In genomic region chr6:139519571-139520031, GRCh38 we compare ENCODE assay signal across 16 cellular contexts.
DNase-seq lines count a peak whose midpoint lies in the region; ATAC-seq and TF ChIP-seq lines count a peak whose summit lies in the region.
"Had no signal": no experiment of that assay in that cellular context is flagged by ENCODE, and none has a peak within 500 bp of the region (broad histone marks: within the 10 kb centered on the region; RNA-seq: fewer than 3 reads in every experiment).

No MANE protein-coding gene starts in this region.

- no peak overlapping the region for H3K4me3 ChIP-seq in fibroblast of the aortic adventitia (ENCODE audit: low read depth, low read length)
- H3K4me3 ChIP-seq: right lobe of liver had no signal

- DNase-seq in GM04503 (ENCODE audit: low read depth) (peak; percentile 78), NCI-H526 treated with DMSO at 0.1 percent for 48 hours (lab: John Stamatoyannopoulos, UW) (peak; percentile 20), fibroblast of the aortic adventitia (ENCODE audit: low read depth) (peak; percentile 72), putamen (ENCODE audit: low spot score) (peak; percentile 71), NCI-H345 treated with DMSO at 0.1 percent for 48 hours (lab: John Stamatoyannopoulos, UW; ENCODE audit: unreplicated experiment) (no peak), NCI-H1092 treated with DMSO at 0.1 percent for 48 hours (lab: John Stamatoyannopoulos, UW) (no peak), dermis blood vessel endothelial cell (no peak)
- DNase-seq: CD4-positive, CD25-positive, alpha-beta regulatory T cell; effector CD4-positive, alpha-beta T cell; glutamatergic neuron; naive thymus-derived CD8-positive, alpha-beta T cell; NCI-H1694 treated with DMSO at 0.1 percent for 48 hours; right lobe of liver; RPMI8226; stimulated activated CD4-positive, alpha-beta T cell treated with anti-CD3 and anti-CD28 coated beads, Interleukin-4, amount 100 ng/mL, for 4 hours had no signal

- no peak for TF ChIP-seq CTCF in fibroblast of the aortic adventitia (IDR thresholded peaks at IDR 0.05; ENCODE audit: insufficient read depth, low read length)

- ATAC-seq in GM21528 (IDR thresholded peaks at IDR 0.05; ENCODE audit: low FRiP score, unreplicated experiment), result no peak
- ATAC-seq: naive thymus-derived CD8-positive, alpha-beta T cell; right lobe of liver had no signal

Comparison
In these comparisons a context has a peak if more than half of its experiments do, and no peak if none do; other contexts are left out.
1. DNase-seq: peak in GM04503 (single experiment), NCI-H526 treated with DMSO at 0.1 percent for 48 hours (single experiment), fibroblast of the aortic adventitia (single experiment) and putamen (single experiment); none in NCI-H345 treated with DMSO at 0.1 percent for 48 hours (single experiment), NCI-H1092 treated with DMSO at 0.1 percent for 48 hours (single experiment) and dermis blood vessel endothelial cell (single experiment).